Comparison of ENCODE assay signal across 6 cellular contexts in genomic region chr2:228409493-228409892, GRCh38.
"Had no signal": no experiment of that assay in that cellular context is flagged by ENCODE, and none has a peak within 500 bp of the region (broad histone marks: within the 10 kb centered on the region; RNA-seq: fewer than 3 reads in every experiment).

No MANE protein-coding gene starts in this region.

- H3K4me3 ChIP-seq: K562 had no signal

- DNase-seq: IMR-90, KBM-7, KG1 had no signal

- ATAC-seq: HepG2, K562 had no signal

- H3K27ac ChIP-seq: HL-60 had no signal
